In the genomic region with DNA sequence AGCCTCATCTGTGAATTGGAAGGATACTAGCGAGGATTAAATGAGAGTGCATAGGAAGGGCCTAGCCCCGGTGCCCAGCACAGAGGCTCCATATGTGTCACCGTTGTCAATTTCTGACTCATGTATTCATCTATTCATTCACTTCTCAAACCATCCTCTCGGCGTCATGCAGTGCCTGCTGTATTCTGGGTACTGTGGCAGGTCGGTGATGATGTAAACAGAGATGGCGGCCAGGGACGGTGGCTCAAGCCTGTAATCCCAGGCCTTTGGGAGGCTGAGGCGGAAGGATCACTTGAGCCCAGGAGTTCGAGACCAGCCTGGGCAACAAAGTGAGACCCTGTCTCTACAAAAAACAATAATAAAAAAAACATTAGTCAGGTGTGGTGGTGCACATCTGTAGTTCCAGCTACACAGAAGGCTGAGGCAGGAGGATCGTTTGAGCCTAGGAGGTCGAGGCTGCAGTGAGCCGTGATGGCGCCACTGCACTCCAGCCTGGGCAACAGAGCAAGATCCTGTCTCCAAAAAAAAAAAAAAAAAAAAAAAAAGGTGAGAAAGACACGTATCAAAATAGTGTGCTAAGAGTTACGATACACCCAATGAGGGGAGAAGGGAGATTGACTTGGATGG, we compare ENCODE assay signal across 1 cellular context.
TF ChIP-seq lines count a peak whose summit lies in the region.

No MANE protein-coding gene starts in this region.

TF ChIP-seq in GM23338, 12 proteins besides CTCF, POLR2A, EP300 and RAD21:
- TF ChIP-seq, protein P1, sequence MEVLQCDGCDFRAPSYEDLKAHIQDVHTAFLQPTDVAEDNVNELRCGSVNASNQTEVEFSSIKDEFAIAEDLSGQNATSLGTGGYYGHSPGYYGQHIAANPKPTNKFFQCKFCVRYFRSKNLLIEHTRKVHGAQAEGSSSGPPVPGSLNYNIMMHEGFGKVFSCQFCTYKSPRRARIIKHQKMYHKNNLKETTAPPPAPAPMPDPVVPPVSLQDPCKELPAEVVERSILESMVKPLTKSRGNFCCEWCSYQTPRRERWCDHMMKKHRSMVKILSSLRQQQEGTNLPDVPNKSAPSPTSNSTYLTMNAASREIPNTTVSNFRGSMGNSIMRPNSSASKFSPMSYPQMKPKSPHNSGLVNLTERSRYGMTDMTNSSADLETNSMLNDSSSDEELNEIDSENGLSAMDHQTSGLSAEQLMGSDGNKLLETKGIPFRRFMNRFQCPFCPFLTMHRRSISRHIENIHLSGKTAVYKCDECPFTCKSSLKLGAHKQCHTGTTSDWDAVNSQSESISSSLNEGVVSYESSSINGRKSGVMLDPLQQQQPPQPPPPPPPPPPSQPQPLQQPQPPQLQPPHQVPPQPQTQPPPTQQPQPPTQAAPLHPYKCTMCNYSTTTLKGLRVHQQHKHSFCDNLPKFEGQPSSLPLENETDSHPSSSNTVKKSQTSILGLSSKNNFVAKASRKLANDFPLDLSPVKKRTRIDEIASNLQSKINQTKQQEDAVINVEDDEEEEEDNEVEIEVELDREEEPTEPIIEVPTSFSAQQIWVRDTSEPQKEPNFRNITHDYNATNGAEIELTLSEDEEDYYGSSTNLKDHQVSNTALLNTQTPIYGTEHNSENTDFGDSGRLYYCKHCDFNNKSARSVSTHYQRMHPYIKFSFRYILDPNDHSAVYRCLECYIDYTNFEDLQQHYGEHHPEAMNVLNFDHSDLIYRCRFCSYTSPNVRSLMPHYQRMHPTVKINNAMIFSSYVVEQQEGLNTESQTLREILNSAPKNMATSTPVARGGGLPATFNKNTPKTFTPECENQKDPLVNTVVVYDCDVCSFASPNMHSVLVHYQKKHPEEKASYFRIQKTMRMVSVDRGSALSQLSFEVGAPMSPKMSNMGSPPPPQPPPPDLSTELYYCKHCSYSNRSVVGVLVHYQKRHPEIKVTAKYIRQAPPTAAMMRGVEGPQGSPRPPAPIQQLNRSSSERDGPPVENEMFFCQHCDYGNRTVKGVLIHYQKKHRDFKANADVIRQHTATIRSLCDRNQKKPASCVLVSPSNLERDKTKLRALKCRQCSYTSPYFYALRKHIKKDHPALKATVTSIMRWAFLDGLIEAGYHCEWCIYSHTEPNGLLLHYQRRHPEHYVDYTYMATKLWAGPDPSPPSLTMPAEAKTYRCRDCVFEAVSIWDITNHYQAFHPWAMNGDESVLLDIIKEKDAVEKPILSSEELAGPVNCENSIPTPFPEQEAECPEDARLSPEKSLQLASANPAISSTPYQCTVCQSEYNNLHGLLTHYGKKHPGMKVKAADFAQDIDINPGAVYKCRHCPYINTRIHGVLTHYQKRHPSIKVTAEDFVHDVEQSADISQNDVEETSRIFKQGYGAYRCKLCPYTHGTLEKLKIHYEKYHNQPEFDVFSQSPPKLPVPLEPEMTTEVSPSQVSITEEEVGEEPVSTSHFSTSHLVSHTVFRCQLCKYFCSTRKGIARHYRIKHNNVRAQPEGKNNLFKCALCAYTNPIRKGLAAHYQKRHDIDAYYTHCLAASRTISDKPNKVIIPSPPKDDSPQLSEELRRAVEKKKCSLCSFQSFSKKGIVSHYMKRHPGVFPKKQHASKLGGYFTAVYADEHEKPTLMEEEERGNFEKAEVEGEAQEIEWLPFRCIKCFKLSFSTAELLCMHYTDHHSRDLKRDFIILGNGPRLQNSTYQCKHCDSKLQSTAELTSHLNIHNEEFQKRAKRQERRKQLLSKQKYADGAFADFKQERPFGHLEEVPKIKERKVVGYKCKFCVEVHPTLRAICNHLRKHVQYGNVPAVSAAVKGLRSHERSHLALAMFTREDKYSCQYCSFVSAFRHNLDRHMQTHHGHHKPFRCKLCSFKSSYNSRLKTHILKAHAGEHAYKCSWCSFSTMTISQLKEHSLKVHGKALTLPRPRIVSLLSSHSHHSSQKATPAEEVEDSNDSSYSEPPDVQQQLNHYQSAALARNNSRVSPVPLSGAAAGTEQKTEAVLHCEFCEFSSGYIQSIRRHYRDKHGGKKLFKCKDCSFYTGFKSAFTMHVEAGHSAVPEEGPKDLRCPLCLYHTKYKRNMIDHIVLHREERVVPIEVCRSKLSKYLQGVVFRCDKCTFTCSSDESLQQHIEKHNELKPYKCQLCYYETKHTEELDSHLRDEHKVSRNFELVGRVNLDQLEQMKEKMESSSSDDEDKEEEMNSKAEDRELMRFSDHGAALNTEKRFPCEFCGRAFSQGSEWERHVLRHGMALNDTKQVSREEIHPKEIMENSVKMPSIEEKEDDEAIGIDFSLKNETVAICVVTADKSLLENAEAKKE (CRISPR knock-in tag; IDR thresholded peaks at IDR 0.05), result no peak
- TF ChIP-seq EZH2 (IDR thresholded peaks at IDR 0.05; ENCODE audit: low read depth, unreplicated experiment), result no peak
- TF ChIP-seq CREB1 (CRISPR knock-in tag; IDR thresholded peaks at IDR 0.05; ENCODE audit: low read depth), result no peak
- TF ChIP-seq, protein P2, sequence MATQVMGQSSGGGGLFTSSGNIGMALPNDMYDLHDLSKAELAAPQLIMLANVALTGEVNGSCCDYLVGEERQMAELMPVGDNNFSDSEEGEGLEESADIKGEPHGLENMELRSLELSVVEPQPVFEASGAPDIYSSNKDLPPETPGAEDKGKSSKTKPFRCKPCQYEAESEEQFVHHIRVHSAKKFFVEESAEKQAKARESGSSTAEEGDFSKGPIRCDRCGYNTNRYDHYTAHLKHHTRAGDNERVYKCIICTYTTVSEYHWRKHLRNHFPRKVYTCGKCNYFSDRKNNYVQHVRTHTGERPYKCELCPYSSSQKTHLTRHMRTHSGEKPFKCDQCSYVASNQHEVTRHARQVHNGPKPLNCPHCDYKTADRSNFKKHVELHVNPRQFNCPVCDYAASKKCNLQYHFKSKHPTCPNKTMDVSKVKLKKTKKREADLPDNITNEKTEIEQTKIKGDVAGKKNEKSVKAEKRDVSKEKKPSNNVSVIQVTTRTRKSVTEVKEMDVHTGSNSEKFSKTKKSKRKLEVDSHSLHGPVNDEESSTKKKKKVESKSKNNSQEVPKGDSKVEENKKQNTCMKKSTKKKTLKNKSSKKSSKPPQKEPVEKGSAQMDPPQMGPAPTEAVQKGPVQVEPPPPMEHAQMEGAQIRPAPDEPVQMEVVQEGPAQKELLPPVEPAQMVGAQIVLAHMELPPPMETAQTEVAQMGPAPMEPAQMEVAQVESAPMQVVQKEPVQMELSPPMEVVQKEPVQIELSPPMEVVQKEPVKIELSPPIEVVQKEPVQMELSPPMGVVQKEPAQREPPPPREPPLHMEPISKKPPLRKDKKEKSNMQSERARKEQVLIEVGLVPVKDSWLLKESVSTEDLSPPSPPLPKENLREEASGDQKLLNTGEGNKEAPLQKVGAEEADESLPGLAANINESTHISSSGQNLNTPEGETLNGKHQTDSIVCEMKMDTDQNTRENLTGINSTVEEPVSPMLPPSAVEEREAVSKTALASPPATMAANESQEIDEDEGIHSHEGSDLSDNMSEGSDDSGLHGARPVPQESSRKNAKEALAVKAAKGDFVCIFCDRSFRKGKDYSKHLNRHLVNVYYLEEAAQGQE (IDR thresholded peaks at IDR 0.05; ENCODE audit: unreplicated experiment), result no peak
- no peak for TF ChIP-seq STAT1 (IDR thresholded peaks at IDR 0.05; ENCODE audit: unreplicated experiment)
- TF ChIP-seq POLR2AphosphoS5 (IDR thresholded peaks at IDR 0.05; ENCODE audit: low read depth), result no peak
- TF ChIP-seq JUNB (IDR thresholded peaks at IDR 0.05; ENCODE audit: unreplicated experiment), result no peak
- no peak for TF ChIP-seq ZNF114 (CRISPR knock-in tag; IDR thresholded peaks at IDR 0.05)
- no peak for TF ChIP-seq ZNF331 (CRISPR knock-in tag; IDR thresholded peaks at IDR 0.05; ENCODE audit: low read depth)
- TF ChIP-seq, protein P3, sequence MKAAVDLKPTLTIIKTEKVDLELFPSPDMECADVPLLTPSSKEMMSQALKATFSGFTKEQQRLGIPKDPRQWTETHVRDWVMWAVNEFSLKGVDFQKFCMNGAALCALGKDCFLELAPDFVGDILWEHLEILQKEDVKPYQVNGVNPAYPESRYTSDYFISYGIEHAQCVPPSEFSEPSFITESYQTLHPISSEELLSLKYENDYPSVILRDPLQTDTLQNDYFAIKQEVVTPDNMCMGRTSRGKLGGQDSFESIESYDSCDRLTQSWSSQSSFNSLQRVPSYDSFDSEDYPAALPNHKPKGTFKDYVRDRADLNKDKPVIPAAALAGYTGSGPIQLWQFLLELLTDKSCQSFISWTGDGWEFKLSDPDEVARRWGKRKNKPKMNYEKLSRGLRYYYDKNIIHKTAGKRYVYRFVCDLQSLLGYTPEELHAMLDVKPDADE (IDR thresholded peaks at IDR 0.05), result no peak
